1 cellular context compared by ENCODE assay signal in genomic region chr19:29844891-29845575, GRCh38.
TF ChIP-seq lines count a peak whose summit lies in the region.

No MANE protein-coding gene starts in this region.

TF ChIP-seq in GM12878, 131 proteins besides CTCF, POLR2A, EP300 and RAD21 (continued from another document and continues in another):
- TF ChIP-seq NKRF (conservative IDR thresholded peaks at IDR 0.05) (peak; percentile 46; the same call in 1 of the 2 replicates), NR2F1 (conservative IDR thresholded peaks at IDR 0.05) (peak; percentile 48; the same call in 1 of the 2 replicates), MEF2A (IDR thresholded peaks at IDR 0.05; ENCODE audit: insufficient read depth, low read depth, low read length) (no peak), CHD4 (IDR thresholded peaks at IDR 0.05) (no peak), MYC (IDR thresholded peaks at IDR 0.05; ENCODE audit: insufficient read depth, insufficient read length, insufficient replicate concordance, low read length, severe bottlenecking) (no peak), ZNF24 (IDR thresholded peaks at IDR 0.05) (no peak), SP1 (IDR thresholded peaks at IDR 0.05; ENCODE audit: low read depth, low read length) (peak; percentile 73), BMI1 (IDR thresholded peaks at IDR 0.05; ENCODE audit: borderline replicate concordance) (no peak), SMAD5 (IDR thresholded peaks at IDR 0.05; ENCODE audit: low read depth) (peak; percentile 55), SREBF1 (IDR thresholded peaks at IDR 0.05; ENCODE audit: low read length) (no peak), HDAC6 (IDR thresholded peaks at IDR 0.05; ENCODE audit: unreplicated experiment) (no peak), ZNF687 (IDR thresholded peaks at IDR 0.05) (peak; percentile 56; the same call in 1 of the 2 replicates), TCF7 (IDR thresholded peaks at IDR 0.05; ENCODE audit: borderline replicate concordance) (no peak), SIN3A (IDR thresholded peaks at IDR 0.05; ENCODE audit: low read depth, low read length) (peak; percentile 64; the same call in 1 of the 2 replicates), RELB (IDR thresholded peaks at IDR 0.05; ENCODE audit: low read depth) (no peak), RCOR1 (conservative IDR thresholded peaks at IDR 0.05; ENCODE audit: low read depth, low read length) (no peak), HDGF (IDR thresholded peaks at IDR 0.05) (peak; percentile 81; the same call in 1 of the 2 replicates), CEBPB (IDR thresholded peaks at IDR 0.05; ENCODE audit: borderline replicate concordance in 1 of 2, low read depth in 2 of 2, low read length in 2 of 2) (no peak), GATAD2B (conservative IDR thresholded peaks at IDR 0.05; ENCODE audit: low read depth) (no peak), BACH1 (IDR thresholded peaks at IDR 0.05; ENCODE audit: borderline replicate concordance) (0 out of 2 replicates have a peak, but pooled peaks have one; percentile 38), EGR1 (IDR thresholded peaks at IDR 0.05; ENCODE audit: borderline replicate concordance in 1 of 2, low read depth in 2 of 2, low read length in 2 of 2) (peak in 1 of 2 experiments; percentile 16; a peak in 1 of 3 replicates), IKZF2 (IDR thresholded peaks at IDR 0.05) (peak in 1 of 2 experiments; percentile 28; a peak in 2 of 4 replicates), CBX3 (IDR thresholded peaks at IDR 0.05; ENCODE audit: borderline replicate concordance, low read depth) (no peak), NR2C1 (IDR thresholded peaks at IDR 0.05) (no peak), PBX3 (IDR thresholded peaks at IDR 0.05; ENCODE audit: insufficient replicate concordance, low read depth, low read length) (no peak), NBN (IDR thresholded peaks at IDR 0.05) (0 out of 2 replicates have a peak, but pooled peaks have one; percentile 39), IKZF1 (conservative IDR thresholded peaks at IDR 0.05) (peak; percentile 52)
- TF ChIP-seq, protein P1, sequence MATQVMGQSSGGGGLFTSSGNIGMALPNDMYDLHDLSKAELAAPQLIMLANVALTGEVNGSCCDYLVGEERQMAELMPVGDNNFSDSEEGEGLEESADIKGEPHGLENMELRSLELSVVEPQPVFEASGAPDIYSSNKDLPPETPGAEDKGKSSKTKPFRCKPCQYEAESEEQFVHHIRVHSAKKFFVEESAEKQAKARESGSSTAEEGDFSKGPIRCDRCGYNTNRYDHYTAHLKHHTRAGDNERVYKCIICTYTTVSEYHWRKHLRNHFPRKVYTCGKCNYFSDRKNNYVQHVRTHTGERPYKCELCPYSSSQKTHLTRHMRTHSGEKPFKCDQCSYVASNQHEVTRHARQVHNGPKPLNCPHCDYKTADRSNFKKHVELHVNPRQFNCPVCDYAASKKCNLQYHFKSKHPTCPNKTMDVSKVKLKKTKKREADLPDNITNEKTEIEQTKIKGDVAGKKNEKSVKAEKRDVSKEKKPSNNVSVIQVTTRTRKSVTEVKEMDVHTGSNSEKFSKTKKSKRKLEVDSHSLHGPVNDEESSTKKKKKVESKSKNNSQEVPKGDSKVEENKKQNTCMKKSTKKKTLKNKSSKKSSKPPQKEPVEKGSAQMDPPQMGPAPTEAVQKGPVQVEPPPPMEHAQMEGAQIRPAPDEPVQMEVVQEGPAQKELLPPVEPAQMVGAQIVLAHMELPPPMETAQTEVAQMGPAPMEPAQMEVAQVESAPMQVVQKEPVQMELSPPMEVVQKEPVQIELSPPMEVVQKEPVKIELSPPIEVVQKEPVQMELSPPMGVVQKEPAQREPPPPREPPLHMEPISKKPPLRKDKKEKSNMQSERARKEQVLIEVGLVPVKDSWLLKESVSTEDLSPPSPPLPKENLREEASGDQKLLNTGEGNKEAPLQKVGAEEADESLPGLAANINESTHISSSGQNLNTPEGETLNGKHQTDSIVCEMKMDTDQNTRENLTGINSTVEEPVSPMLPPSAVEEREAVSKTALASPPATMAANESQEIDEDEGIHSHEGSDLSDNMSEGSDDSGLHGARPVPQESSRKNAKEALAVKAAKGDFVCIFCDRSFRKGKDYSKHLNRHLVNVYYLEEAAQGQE (IDR thresholded peaks at IDR 0.05; ENCODE audit: low read depth, low read length): no peak
- TF ChIP-seq, protein P2, sequence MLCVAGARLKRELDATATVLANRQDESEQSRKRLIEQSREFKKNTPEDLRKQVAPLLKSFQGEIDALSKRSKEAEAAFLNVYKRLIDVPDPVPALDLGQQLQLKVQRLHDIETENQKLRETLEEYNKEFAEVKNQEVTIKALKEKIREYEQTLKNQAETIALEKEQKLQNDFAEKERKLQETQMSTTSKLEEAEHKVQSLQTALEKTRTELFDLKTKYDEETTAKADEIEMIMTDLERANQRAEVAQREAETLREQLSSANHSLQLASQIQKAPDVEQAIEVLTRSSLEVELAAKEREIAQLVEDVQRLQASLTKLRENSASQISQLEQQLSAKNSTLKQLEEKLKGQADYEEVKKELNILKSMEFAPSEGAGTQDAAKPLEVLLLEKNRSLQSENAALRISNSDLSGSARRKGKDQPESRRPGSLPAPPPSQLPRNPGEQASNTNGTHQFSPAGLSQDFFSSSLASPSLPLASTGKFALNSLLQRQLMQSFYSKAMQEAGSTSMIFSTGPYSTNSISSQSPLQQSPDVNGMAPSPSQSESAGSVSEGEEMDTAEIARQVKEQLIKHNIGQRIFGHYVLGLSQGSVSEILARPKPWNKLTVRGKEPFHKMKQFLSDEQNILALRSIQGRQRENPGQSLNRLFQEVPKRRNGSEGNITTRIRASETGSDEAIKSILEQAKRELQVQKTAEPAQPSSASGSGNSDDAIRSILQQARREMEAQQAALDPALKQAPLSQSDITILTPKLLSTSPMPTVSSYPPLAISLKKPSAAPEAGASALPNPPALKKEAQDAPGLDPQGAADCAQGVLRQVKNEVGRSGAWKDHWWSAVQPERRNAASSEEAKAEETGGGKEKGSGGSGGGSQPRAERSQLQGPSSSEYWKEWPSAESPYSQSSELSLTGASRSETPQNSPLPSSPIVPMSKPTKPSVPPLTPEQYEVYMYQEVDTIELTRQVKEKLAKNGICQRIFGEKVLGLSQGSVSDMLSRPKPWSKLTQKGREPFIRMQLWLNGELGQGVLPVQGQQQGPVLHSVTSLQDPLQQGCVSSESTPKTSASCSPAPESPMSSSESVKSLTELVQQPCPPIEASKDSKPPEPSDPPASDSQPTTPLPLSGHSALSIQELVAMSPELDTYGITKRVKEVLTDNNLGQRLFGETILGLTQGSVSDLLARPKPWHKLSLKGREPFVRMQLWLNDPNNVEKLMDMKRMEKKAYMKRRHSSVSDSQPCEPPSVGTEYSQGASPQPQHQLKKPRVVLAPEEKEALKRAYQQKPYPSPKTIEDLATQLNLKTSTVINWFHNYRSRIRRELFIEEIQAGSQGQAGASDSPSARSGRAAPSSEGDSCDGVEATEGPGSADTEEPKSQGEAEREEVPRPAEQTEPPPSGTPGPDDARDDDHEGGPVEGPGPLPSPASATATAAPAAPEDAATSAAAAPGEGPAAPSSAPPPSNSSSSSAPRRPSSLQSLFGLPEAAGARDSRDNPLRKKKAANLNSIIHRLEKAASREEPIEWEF (IDR thresholded peaks at IDR 0.05; ENCODE audit: insufficient replicate concordance, low read depth, low read length): no peak
- TF ChIP-seq, protein P3, sequence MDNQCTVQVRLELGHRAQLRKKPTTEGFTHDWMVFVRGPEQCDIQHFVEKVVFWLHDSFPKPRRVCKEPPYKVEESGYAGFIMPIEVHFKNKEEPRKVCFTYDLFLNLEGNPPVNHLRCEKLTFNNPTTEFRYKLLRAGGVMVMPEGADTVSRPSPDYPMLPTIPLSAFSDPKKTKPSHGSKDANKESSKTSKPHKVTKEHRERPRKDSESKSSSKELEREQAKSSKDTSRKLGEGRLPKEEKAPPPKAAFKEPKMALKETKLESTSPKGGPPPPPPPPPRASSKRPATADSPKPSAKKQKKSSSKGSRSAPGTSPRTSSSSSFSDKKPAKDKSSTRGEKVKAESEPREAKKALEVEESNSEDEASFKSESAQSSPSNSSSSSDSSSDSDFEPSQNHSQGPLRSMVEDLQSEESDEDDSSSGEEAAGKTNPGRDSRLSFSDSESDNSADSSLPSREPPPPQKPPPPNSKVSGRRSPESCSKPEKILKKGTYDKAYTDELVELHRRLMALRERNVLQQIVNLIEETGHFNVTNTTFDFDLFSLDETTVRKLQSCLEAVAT (IDR thresholded peaks at IDR 0.05): no peak
- TF ChIP-seq, protein P4, sequence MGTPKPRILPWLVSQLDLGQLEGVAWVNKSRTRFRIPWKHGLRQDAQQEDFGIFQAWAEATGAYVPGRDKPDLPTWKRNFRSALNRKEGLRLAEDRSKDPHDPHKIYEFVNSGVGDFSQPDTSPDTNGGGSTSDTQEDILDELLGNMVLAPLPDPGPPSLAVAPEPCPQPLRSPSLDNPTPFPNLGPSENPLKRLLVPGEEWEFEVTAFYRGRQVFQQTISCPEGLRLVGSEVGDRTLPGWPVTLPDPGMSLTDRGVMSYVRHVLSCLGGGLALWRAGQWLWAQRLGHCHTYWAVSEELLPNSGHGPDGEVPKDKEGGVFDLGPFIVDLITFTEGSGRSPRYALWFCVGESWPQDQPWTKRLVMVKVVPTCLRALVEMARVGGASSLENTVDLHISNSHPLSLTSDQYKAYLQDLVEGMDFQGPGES (IDR thresholded peaks at IDR 0.05): no peak
- TF ChIP-seq, protein P5, sequence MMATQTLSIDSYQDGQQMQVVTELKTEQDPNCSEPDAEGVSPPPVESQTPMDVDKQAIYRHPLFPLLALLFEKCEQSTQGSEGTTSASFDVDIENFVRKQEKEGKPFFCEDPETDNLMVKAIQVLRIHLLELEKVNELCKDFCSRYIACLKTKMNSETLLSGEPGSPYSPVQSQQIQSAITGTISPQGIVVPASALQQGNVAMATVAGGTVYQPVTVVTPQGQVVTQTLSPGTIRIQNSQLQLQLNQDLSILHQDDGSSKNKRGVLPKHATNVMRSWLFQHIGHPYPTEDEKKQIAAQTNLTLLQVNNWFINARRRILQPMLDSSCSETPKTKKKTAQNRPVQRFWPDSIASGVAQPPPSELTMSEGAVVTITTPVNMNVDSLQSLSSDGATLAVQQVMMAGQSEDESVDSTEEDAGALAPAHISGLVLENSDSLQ (IDR thresholded peaks at IDR 0.05): no peak
